Comparison of ENCODE assay signal across 8 cellular contexts in genomic region chr20:53622247-53623114, GRCh38. TPM values are rescaled to one million over a fixed set of nuclear protein-coding genes. Genes with fewer than 3 reads are reported as not detected.
DNase-seq lines count a peak whose midpoint lies in the region; ATAC-seq and TF ChIP-seq lines count a peak whose summit lies in the region.

No MANE protein-coding gene starts in this region.

- TF ChIP-seq EP300 in suprapubic skin (IDR thresholded peaks at IDR 0.05): no peak

- peak overlapping the region; percentile 77 to 93 for H3K27ac Mint-ChIP-seq in activated naive CD4-positive, alpha-beta T cell treated with anti-CD3 and anti-CD28 coated beads, Interleukin-2, amount 50 U/mL, for 72 hours

- no peaks in the 10 kb centered on the region for H3K27me3 ChIP-seq in BLaER1
- no peaks in the 10 kb centered on the region for H3K27me3 ChIP-seq in HUES6 (ENCODE audit: control insufficient read depth, insufficient read depth, low read length)
- H3K27me3 ChIP-seq in suprapubic skin: no peaks in the 10 kb centered on the region

- H3K36me3 ChIP-seq in BLaER1 (no peaks in the 10 kb centered on the region), HUES6 (ENCODE audit: control insufficient read depth, insufficient read depth, low read length) (no peaks in the 10 kb centered on the region), suprapubic skin (no peaks in the 10 kb centered on the region)

- 34% methylated on average over 7 of the region's 7 CpGs for WGBS in suprapubic skin

- H3K4me1 ChIP-seq in BLaER1 (peaks cover 55% of the 10 kb centered on the region), HUES6 (ENCODE audit: control insufficient read depth, insufficient read depth, low read length) (peaks cover 35% of the 10 kb centered on the region), suprapubic skin (peaks cover 40% of the 10 kb centered on the region)

- TF ChIP-seq POLR2A in suprapubic skin (IDR thresholded peaks at IDR 0.05): no peak

- H3K36me3 Mint-ChIP-seq in activated naive CD4-positive, alpha-beta T cell treated with anti-CD3 and anti-CD28 coated beads, Interleukin-2, amount 50 U/mL, for 72 hours: no peaks in the 10 kb centered on the region

- ATAC-seq in activated naive CD4-positive, alpha-beta T cell treated with anti-CD3 and anti-CD28 coated beads, Interleukin-2, amount 50 U/mL, for 72 hours: peak in 1 of 2 donors; percentile 22
- ATAC-seq in GM19467 (IDR thresholded peaks at IDR 0.05; ENCODE audit: unreplicated experiment): no peak

- no peak for TF ChIP-seq CTCF in suprapubic skin (IDR thresholded peaks at IDR 0.05)

- DNase-seq in activated naive CD4-positive, alpha-beta T cell treated with anti-CD3 and anti-CD28 coated beads, Interleukin-2, amount 50 U/mL, for 72 hours (ENCODE audit: low spot score in 2 of 2): no peak
- peak; percentile 28 for DNase-seq in kidney tubule cell (ENCODE audit: low spot score)
- DNase-seq in suprapubic skin (ENCODE audit: low spot score in 2 of 2): peak in 1 of 2 donors; percentile 27
- no peak for DNase-seq in amygdala (lab: John Stamatoyannopoulos, UW)
- no peak for DNase-seq in DMS53 (lab: John Stamatoyannopoulos, UW)

- H3K9me3 ChIP-seq in BLaER1 (no peaks in the 10 kb centered on the region), HUES6 (ENCODE audit: control insufficient read depth, insufficient read depth, low read depth, low read length) (no peaks in the 10 kb centered on the region), suprapubic skin (no peaks in the 10 kb centered on the region)

- no peaks in the 10 kb centered on the region for H3K9me3 Mint-ChIP-seq in activated naive CD4-positive, alpha-beta T cell treated with anti-CD3 and anti-CD28 coated beads, Interleukin-2, amount 50 U/mL, for 72 hours

- no peak overlapping the region; the same call in 1 of the 2 replicates for H3K4me3 ChIP-seq in BLaER1
- H3K4me3 ChIP-seq in HUES6 (ENCODE audit: low read depth, low read length): no peak overlapping the region
- H3K4me3 ChIP-seq in suprapubic skin: peak overlapping the region; percentile 1

- peak overlapping the region; percentile 62 for H3K9ac ChIP-seq in BLaER1
- peak overlapping the region; percentile 42 for H3K9ac ChIP-seq in HUES6 (ENCODE audit: low read length)

- peak overlapping the region; percentile 80 for H3K4me2 ChIP-seq in BLaER1

- H4K20me1 ChIP-seq in BLaER1: no peaks in the 10 kb centered on the region

- H3K27ac ChIP-seq in BLaER1 (peak overlapping the region; percentile 89), HUES6 (ENCODE audit: low read depth, low read length) (peak overlapping the region; percentile 84), suprapubic skin (peak overlapping the region; percentile 88)

RNA-seq across cellular contexts. Expression of gene ZNF217, which starts 28.8 kb away (rescaled TPM):
- 10 to 100 TPM; 58.6 to 62.0 TPM for total RNA-seq in activated naive CD4-positive, alpha-beta T cell treated with anti-CD3 and anti-CD28 coated beads, Interleukin-2, amount 50 U/mL, for 72 hours
- 10 to 100 TPM; 31.2 to 64.8 (median 46.7) TPM for total RNA-seq in suprapubic skin
